Comparison of ENCODE assay signal across 8 cellular contexts in genomic region chr14:82079553-82079952, GRCh38.
"Had no signal": no experiment of that assay in that cellular context is flagged by ENCODE, and none has a peak within 500 bp of the region (broad histone marks: within the 10 kb centered on the region; RNA-seq: fewer than 3 reads in every experiment).

No MANE protein-coding gene starts in this region.

- H3K4me3 ChIP-seq: K562 had no signal

- ATAC-seq: K562 had no signal

- FAIRE-seq: HTR-8/SVneo, K562 had no signal

- H3K4me3 Mint-ChIP-seq: HFFc6 had no signal

- DNase-seq: GOT3, H7, HCEC 1CT, HFFc6, IMR-90, KG1 had no signal

- H3K27ac Mint-ChIP-seq: HFFc6 had no signal
